ENCODE assay signal across 28 cellular contexts in the genomic region with DNA sequence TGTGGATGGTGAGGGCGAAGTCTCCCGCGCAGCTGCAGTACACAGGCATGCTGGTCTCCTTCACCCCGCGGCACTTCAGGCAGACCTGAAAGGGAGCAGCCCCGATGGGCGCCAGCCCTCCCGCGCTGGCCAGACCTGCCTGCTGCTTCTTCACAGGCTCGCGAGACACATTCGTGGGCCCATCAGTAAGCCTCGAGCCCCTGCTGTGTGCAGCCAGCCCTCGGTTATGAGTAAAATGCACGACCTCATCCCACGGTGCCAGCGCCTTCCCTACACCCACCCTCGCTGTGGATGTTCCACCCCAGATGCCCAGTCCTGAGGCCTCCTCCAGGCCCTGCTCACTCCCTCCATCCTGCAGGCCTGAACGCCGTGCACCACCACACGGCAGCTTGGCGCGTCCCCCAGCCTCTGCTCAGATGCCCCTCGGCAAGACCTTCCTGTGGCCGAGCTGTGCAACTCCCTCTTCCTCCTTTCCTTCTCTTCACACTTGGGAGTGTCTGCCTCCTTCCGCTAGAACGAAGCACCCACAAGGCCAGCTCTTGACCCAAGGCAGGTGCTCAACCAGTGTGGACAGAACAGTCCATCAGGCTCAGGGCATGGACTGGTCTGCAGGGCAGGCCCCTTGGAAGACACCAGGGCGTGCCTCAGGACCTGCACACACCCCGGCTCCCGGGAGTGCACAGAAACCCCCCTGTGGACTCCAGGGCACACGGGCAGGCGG. TPM values are rescaled to one million over a fixed set of nuclear protein-coding genes. Genes with fewer than 3 reads are reported as not detected.
"Had no signal": no experiment of that assay in that cellular context is flagged by ENCODE, and none has a peak within 500 bp of the region (broad histone marks: within the 10 kb centered on the region; RNA-seq: fewer than 3 reads in every experiment).

No MANE protein-coding gene starts in this region.

- H3K9me3 Mint-ChIP-seq: activated naive CD4-positive, alpha-beta T cell treated with anti-CD3 and anti-CD28 coated beads, Interleukin-2, amount 50 U/mL, for 24 hours; activated T-cell treated with anti-CD3 and anti-CD28 coated beads, Interleukin-2, amount 50 U/mL, for 72 hours; activated T-helper 2 cell treated with anti-CD3 and anti-CD28 coated beads, Interferon-gamma antibody, Interleukin-2, Interleukin-4, amounts not matched to agents 10 μg/mL and 5 μg/mL and 100 μg/mL, durations not matched to agents 14 hours and 24 hours and 36 hours had no signal

- H3K27ac Mint-ChIP-seq: activated naive CD4-positive, alpha-beta T cell treated with anti-CD3 and anti-CD28 coated beads, Interleukin-2, amount 50 U/mL, for 24 hours; activated T-cell treated with anti-CD3 and anti-CD28 coated beads, Interleukin-2, amount 50 U/mL, for 72 hours; activated T-helper 2 cell treated with anti-CD3 and anti-CD28 coated beads, Interferon-gamma antibody, Interleukin-2, Interleukin-4, amounts not matched to agents 10 μg/mL and 5 μg/mL and 100 μg/mL, durations not matched to agents 14 hours and 24 hours and 36 hours had no signal

- DNase-seq: activated CD4-positive, alpha-beta T cell treated with anti-CD3 and anti-CD28 coated beads for 48 hours; activated CD4-positive, alpha-beta T cell treated with anti-CD3 and anti-CD28 coated beads, Interleukin-2, amount 50 U/mL, for 48 hours; activated CD4-positive, CD25-positive, alpha-beta regulatory T cell treated with anti-CD3 and anti-CD28 coated beads, Interleukin-2, amount 50 U/mL, for 72 hours; activated CD8-positive, alpha-beta memory T cell treated with anti-CD3 and anti-CD28 coated beads, Interleukin-2, amount 50 U/mL, for 4 hours; activated T-cell treated with anti-CD3 and anti-CD28 coated beads, Interleukin-2, amount 50 U/mL, for 72 hours; brain microvascular endothelial cell; cerebellar nuclear complex; MG63; MV-4-11; NCI-H1105; NCI-H1436; NCI-H1694 treated with DMSO at 0.1 percent for 48 hours; NCI-H2029 treated with DMSO at 0.1 percent for 48 hours; NCI-H345; NCI-H510A; NCI-H526 treated with DMSO at 0.1 percent for 48 hours; NK-92 treated with Interleukin-12 subunit alpha and Interleukin-12 subunit beta, amount 100 ng/mL, for 24 hours; OCI-M1; Peyer's patch; Right ventricle myocardium superior; SJCRH30; SK-N-SH; SW 1271 had no signal

- H3K4me1 Mint-ChIP-seq: activated naive CD4-positive, alpha-beta T cell treated with anti-CD3 and anti-CD28 coated beads, Interleukin-2, amount 50 U/mL, for 24 hours had no signal

- H3K4me3 Mint-ChIP-seq: activated naive CD4-positive, alpha-beta T cell treated with anti-CD3 and anti-CD28 coated beads, Interleukin-2, amount 50 U/mL, for 24 hours; activated T-cell treated with anti-CD3 and anti-CD28 coated beads, Interleukin-2, amount 50 U/mL, for 72 hours had no signal

- H3K27me3 Mint-ChIP-seq: activated naive CD4-positive, alpha-beta T cell treated with anti-CD3 and anti-CD28 coated beads, Interleukin-2, amount 50 U/mL, for 24 hours had no signal

RNA-seq across cellular contexts. Expression of a gene that starts 6.5 kb away (rescaled TPM):
- total RNA-seq: activated CD8-positive, alpha-beta memory T cell treated with anti-CD3 and anti-CD28 coated beads for 36 hours; activated T-cell treated with anti-CD3 and anti-CD28 coated beads, Interleukin-2, amount 50 U/mL, for 72 hours; activated T-helper 2 cell treated with anti-CD3 and anti-CD28 coated beads, Interferon-gamma antibody, Interleukin-2, Interleukin-4, amounts not matched to agents 10 μg/mL and 5 μg/mL and 100 μg/mL, durations not matched to agents 14 hours and 24 hours and 36 hours; cardiac muscle cell; Right ventricle myocardium superior; SJCRH30; T-helper 1 cell treated with Interleukin-12 subunit alpha and Interleukin-12 subunit beta and Interleukin-4 antibody, amounts not matched to agents 30 ng/mL and 1 ng/mL, for 36 hours had no signal

RNA-seq across cellular contexts. Expression of a gene that starts 14.7 kb away (rescaled TPM):
- total RNA-seq: activated CD8-positive, alpha-beta memory T cell treated with anti-CD3 and anti-CD28 coated beads for 36 hours; activated T-cell treated with anti-CD3 and anti-CD28 coated beads, Interleukin-2, amount 50 U/mL, for 72 hours; activated T-helper 2 cell treated with anti-CD3 and anti-CD28 coated beads, Interferon-gamma antibody, Interleukin-2, Interleukin-4, amounts not matched to agents 10 μg/mL and 5 μg/mL and 100 μg/mL, durations not matched to agents 14 hours and 24 hours and 36 hours; cardiac muscle cell; Peyer's patch; Right ventricle myocardium superior; SJCRH30; T-helper 1 cell treated with Interleukin-12 subunit alpha and Interleukin-12 subunit beta and Interleukin-4 antibody, amounts not matched to agents 30 ng/mL and 1 ng/mL, for 36 hours had no signal
